Comparison of ENCODE assay signal across 8 cellular contexts in the genomic region with DNA sequence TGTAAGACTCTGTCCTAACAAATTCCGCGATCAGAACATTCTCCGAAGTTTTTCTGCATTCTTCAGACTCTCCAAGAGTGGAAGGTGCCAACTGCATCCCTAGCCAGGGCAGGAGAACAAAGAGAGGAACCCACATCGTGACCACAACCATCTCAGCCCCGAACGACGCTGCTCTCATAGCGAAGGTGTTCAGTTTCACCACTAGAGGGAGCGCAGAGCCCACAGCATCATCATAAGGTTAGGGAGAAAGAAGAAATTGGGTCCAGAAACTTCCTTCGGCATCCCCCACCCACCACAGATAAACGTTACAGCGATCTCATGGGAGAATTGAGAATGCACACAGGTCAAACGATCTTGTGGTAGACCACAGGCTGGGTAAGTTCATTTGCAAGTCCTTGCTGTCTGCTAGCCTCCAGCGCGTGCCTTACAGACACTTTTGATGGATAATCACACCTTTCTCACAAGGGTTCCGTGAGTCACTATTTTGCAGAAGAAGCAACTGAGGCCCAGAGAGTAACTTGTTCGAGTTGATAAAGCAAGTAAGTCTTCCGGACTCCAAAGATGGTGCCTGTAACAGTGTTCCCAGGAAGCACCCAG. TPM values are rescaled to one million over a fixed set of nuclear protein-coding genes. Genes with fewer than 3 reads are reported as not detected.
DNase-seq lines count a peak whose midpoint lies in the region; ATAC-seq, FAIRE-seq and TF ChIP-seq lines count a peak whose summit lies in the region.

No MANE protein-coding gene starts in this region.

- peak; percentile 23 for DNase-seq in NCI-H187 treated with DMSO at 0.1 percent for 48 hours (lab: John Stamatoyannopoulos, UW)
- DNase-seq in T-helper 9 cell: peak; percentile 32
- DNase-seq in astrocyte of the cerebellum (ENCODE audit: low read depth): peak; percentile 98
- DNase-seq in hippocampal formation (lab: John Stamatoyannopoulos, UW): peak; percentile 42 to 53
- DNase-seq in small intestine: peak; percentile 60

- WGBS in small intestine, 3 donors: 20 to 22% (median 21%) methylated on average over 18 of the region's 18 CpGs

- H3K4me3 ChIP-seq in astrocyte of the cerebellum (ENCODE audit: low read depth, low read length) (no peak overlapping the region), small intestine (ENCODE audit: low read depth in 1 of 2, low read length in 2 of 2) (no peak overlapping the region)

- no peaks in the 10 kb centered on the region for H3K4me1 ChIP-seq in small intestine (ENCODE audit: control insufficient read depth in 2 of 2, insufficient read depth in 1 of 2, low read depth in 1 of 2, low read length in 1 of 2)

- no peaks in the 10 kb centered on the region for H3K27me3 ChIP-seq in small intestine (ENCODE audit: control insufficient read depth in 2 of 2, insufficient read depth in 2 of 2, low read length in 2 of 2)

- no peaks in the 10 kb centered on the region for H3K36me3 ChIP-seq in small intestine (ENCODE audit: control insufficient read depth in 2 of 2, insufficient read depth in 2 of 2, low read length in 2 of 2)

- no peak for FAIRE-seq in small intestine (lab: Jason Lieb, UNC)

- H3K9me3 ChIP-seq in small intestine (ENCODE audit: control insufficient read depth, low read depth): no peaks in the 10 kb centered on the region

- in situ Hi-C loops in astrocyte of the cerebellum (cut with HindIII; ENCODE audit: low sequenced_read_pairs): loop anchor here (5.0 to 25.0 kb wide), 2 partner anchors 412 to 557 kb away; a partner anchor contains a TSS

- H3K27ac ChIP-seq in C4-2B (no peak overlapping the region), small intestine (ENCODE audit: low read depth in 1 of 2, low read length in 1 of 2) (no peak overlapping the region)

- peak; percentile 45 for ATAC-seq in GM21786 (IDR thresholded peaks at IDR 0.05; ENCODE audit: unreplicated experiment)
- ATAC-seq in HG02884 (IDR thresholded peaks at IDR 0.05; ENCODE audit: unreplicated experiment): no peak

- peak; percentile 92 for TF ChIP-seq CTCF in C4-2B (conservative IDR thresholded peaks at IDR 0.05)
- peak; percentile 90 for TF ChIP-seq CTCF in astrocyte of the cerebellum (IDR thresholded peaks at IDR 0.05; ENCODE audit: low read depth, low read length, missing control alignments)

RNA-seq across cellular contexts. Expression of a gene that starts 53.7 kb away (rescaled TPM):
- polyA plus RNA-seq in small intestine: 1 to 10 TPM; 1.3 to 6.3 (median 4.3) TPM

Comparison
In these comparisons a context has a peak if more than half of its experiments do, and no peak if none do; other contexts are left out.
1. DNase-seq: peak in every context shown above with its lines; median percentile 98 in astrocyte of the cerebellum; 60 in small intestine; 48 in hippocampal formation; 32 in T-helper 9 cell; 23 in NCI-H187 treated with DMSO at 0.1 percent for 48 hours.